Comparison of ENCODE assay signal across 1 cellular context in the genomic region with DNA sequence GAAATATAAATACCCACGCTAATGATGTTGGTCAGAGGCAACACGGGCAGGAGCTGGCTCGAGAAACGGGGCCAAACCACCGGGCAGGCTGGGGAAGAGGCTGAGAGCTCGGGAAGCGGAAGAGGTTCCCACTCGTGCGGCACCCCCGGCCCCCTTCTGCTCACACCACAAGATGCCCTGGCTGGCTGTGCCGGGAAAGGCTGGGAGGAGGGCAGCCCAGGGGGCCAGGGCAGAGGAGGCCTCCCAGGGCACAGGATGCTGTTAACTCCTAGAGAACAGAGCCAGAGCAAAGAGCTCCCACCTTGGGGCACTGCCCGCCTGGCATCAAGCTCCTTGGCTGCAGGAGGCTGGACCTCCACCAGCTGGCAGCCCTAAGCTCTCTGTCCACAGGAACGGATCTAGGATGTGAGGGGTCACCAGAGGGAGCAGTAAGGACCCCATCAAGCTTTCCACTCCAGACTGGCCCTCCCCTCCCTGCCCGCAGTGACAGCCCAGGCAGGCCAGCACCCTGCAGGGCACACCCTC.
TF ChIP-seq lines count a peak whose summit lies in the region.

No MANE protein-coding gene starts in this region.

TF ChIP-seq in K562, 482 proteins besides CTCF, POLR2A, EP300 and RAD21:
- TF ChIP-seq TAF15 (IDR thresholded peaks at IDR 0.05; ENCODE audit: low read depth, low read length) (no peak), TEAD2 (tag; IDR thresholded peaks at IDR 0.05) (no peak), U2AF1 (optimal IDR thresholded peaks at IDR 0.05; ENCODE audit: low read depth, low read length) (no peak), FOXJ2 (tag; IDR thresholded peaks at IDR 0.05) (no peak)
- TF ChIP-seq, protein P1, sequence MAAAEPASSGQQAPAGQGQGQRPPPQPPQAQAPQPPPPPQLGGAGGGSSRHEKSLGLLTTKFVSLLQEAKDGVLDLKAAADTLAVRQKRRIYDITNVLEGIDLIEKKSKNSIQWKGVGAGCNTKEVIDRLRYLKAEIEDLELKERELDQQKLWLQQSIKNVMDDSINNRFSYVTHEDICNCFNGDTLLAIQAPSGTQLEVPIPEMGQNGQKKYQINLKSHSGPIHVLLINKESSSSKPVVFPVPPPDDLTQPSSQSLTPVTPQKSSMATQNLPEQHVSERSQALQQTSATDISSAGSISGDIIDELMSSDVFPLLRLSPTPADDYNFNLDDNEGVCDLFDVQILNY (CRISPR knock-in tag; IDR thresholded peaks at IDR 0.05) = 0 out of 2 replicates have a peak, but pooled peaks have one; percentile 20
TF ChIP-seq in K562: peak in this region for 1.
